Comparison of ENCODE assay signal across 1 cellular context in the genomic region with DNA sequence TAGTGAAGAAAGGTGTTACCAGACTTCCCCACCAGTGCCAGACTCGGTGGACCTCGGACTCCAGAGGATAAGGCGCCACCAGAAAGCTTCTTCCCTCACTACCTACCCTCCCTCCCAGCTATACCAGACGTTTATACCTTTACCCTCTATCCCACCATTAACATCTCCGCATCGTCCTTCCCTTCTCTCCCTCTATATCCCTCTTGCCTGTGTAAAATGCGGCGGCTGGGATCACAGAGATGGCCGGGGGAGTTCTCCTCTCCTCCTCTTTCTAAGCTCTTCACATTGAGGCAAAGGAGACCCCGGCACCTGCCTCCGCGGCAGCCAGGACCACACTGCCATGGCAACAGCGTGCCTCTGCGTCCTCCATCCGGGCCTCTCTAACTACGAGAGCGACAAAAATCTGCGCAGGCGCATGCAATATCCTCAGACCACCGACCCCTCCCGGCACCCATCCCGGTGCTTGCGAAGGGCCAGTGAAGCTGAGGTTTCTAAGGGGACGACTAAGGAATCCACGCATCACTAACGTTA.
TF ChIP-seq lines count a peak whose summit lies in the region.

A gene (minus strand): TSS at position 394 of the 531 bp plus-strand sequence. CDS start 2,547 bp downstream, outside the sequence.

TF ChIP-seq in GM23338, 12 proteins besides CTCF, POLR2A, EP300 and RAD21 (continued from another document):
- TF ChIP-seq, protein P1, sequence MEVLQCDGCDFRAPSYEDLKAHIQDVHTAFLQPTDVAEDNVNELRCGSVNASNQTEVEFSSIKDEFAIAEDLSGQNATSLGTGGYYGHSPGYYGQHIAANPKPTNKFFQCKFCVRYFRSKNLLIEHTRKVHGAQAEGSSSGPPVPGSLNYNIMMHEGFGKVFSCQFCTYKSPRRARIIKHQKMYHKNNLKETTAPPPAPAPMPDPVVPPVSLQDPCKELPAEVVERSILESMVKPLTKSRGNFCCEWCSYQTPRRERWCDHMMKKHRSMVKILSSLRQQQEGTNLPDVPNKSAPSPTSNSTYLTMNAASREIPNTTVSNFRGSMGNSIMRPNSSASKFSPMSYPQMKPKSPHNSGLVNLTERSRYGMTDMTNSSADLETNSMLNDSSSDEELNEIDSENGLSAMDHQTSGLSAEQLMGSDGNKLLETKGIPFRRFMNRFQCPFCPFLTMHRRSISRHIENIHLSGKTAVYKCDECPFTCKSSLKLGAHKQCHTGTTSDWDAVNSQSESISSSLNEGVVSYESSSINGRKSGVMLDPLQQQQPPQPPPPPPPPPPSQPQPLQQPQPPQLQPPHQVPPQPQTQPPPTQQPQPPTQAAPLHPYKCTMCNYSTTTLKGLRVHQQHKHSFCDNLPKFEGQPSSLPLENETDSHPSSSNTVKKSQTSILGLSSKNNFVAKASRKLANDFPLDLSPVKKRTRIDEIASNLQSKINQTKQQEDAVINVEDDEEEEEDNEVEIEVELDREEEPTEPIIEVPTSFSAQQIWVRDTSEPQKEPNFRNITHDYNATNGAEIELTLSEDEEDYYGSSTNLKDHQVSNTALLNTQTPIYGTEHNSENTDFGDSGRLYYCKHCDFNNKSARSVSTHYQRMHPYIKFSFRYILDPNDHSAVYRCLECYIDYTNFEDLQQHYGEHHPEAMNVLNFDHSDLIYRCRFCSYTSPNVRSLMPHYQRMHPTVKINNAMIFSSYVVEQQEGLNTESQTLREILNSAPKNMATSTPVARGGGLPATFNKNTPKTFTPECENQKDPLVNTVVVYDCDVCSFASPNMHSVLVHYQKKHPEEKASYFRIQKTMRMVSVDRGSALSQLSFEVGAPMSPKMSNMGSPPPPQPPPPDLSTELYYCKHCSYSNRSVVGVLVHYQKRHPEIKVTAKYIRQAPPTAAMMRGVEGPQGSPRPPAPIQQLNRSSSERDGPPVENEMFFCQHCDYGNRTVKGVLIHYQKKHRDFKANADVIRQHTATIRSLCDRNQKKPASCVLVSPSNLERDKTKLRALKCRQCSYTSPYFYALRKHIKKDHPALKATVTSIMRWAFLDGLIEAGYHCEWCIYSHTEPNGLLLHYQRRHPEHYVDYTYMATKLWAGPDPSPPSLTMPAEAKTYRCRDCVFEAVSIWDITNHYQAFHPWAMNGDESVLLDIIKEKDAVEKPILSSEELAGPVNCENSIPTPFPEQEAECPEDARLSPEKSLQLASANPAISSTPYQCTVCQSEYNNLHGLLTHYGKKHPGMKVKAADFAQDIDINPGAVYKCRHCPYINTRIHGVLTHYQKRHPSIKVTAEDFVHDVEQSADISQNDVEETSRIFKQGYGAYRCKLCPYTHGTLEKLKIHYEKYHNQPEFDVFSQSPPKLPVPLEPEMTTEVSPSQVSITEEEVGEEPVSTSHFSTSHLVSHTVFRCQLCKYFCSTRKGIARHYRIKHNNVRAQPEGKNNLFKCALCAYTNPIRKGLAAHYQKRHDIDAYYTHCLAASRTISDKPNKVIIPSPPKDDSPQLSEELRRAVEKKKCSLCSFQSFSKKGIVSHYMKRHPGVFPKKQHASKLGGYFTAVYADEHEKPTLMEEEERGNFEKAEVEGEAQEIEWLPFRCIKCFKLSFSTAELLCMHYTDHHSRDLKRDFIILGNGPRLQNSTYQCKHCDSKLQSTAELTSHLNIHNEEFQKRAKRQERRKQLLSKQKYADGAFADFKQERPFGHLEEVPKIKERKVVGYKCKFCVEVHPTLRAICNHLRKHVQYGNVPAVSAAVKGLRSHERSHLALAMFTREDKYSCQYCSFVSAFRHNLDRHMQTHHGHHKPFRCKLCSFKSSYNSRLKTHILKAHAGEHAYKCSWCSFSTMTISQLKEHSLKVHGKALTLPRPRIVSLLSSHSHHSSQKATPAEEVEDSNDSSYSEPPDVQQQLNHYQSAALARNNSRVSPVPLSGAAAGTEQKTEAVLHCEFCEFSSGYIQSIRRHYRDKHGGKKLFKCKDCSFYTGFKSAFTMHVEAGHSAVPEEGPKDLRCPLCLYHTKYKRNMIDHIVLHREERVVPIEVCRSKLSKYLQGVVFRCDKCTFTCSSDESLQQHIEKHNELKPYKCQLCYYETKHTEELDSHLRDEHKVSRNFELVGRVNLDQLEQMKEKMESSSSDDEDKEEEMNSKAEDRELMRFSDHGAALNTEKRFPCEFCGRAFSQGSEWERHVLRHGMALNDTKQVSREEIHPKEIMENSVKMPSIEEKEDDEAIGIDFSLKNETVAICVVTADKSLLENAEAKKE (CRISPR knock-in tag; IDR thresholded peaks at IDR 0.05) = no peak
- TF ChIP-seq NANOG (IDR thresholded peaks at IDR 0.05; ENCODE audit: borderline replicate concordance) = no peak
- no peak for TF ChIP-seq EZH2phosphoT487 (IDR thresholded peaks at IDR 0.05; ENCODE audit: unreplicated experiment)
- TF ChIP-seq JUNB (IDR thresholded peaks at IDR 0.05; ENCODE audit: unreplicated experiment) = no peak
- no peak for TF ChIP-seq ZNF331 (CRISPR knock-in tag; IDR thresholded peaks at IDR 0.05; ENCODE audit: low read depth)
- TF ChIP-seq, protein P2, sequence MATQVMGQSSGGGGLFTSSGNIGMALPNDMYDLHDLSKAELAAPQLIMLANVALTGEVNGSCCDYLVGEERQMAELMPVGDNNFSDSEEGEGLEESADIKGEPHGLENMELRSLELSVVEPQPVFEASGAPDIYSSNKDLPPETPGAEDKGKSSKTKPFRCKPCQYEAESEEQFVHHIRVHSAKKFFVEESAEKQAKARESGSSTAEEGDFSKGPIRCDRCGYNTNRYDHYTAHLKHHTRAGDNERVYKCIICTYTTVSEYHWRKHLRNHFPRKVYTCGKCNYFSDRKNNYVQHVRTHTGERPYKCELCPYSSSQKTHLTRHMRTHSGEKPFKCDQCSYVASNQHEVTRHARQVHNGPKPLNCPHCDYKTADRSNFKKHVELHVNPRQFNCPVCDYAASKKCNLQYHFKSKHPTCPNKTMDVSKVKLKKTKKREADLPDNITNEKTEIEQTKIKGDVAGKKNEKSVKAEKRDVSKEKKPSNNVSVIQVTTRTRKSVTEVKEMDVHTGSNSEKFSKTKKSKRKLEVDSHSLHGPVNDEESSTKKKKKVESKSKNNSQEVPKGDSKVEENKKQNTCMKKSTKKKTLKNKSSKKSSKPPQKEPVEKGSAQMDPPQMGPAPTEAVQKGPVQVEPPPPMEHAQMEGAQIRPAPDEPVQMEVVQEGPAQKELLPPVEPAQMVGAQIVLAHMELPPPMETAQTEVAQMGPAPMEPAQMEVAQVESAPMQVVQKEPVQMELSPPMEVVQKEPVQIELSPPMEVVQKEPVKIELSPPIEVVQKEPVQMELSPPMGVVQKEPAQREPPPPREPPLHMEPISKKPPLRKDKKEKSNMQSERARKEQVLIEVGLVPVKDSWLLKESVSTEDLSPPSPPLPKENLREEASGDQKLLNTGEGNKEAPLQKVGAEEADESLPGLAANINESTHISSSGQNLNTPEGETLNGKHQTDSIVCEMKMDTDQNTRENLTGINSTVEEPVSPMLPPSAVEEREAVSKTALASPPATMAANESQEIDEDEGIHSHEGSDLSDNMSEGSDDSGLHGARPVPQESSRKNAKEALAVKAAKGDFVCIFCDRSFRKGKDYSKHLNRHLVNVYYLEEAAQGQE (IDR thresholded peaks at IDR 0.05; ENCODE audit: unreplicated experiment) = no peak
- TF ChIP-seq, protein P3, sequence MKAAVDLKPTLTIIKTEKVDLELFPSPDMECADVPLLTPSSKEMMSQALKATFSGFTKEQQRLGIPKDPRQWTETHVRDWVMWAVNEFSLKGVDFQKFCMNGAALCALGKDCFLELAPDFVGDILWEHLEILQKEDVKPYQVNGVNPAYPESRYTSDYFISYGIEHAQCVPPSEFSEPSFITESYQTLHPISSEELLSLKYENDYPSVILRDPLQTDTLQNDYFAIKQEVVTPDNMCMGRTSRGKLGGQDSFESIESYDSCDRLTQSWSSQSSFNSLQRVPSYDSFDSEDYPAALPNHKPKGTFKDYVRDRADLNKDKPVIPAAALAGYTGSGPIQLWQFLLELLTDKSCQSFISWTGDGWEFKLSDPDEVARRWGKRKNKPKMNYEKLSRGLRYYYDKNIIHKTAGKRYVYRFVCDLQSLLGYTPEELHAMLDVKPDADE (IDR thresholded peaks at IDR 0.05) = no peak
- no peak for TF ChIP-seq STAT1 (IDR thresholded peaks at IDR 0.05; ENCODE audit: unreplicated experiment)
- no peak for TF ChIP-seq ZNF114 (CRISPR knock-in tag; IDR thresholded peaks at IDR 0.05)
- peak; percentile 64 for TF ChIP-seq POLR2AphosphoS5 (IDR thresholded peaks at IDR 0.05; ENCODE audit: low read depth)
- TF ChIP-seq CREB1 (CRISPR knock-in tag; IDR thresholded peaks at IDR 0.05; ENCODE audit: low read depth) = peak; percentile 34; the same call in 1 of the 2 replicates
